Comparison of ENCODE assay signal across 8 cellular contexts in the genomic region with DNA sequence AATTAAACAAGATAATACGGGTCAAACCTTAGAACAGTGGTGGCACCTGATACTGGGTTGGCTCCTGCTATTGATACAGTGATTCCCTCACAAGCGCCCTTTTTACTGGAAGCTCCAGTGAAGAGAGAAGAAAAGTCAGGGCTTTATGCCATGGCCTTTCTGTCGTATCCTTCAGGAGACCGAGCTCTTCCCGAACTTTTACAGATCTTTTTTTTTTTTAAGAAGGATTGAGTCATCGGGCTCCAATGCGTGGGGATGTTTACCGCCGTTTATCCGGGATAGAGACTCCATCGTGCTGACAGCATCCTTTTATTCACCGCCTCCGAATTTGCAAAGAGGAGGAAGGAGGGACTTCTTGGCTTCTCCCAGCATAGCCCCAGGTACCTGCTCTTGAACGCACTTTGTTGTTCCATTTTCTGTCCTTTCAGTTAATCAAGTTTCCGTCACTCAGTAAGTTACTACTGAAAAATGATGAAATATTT. TPM values are rescaled to one million over a fixed set of nuclear protein-coding genes. Genes with fewer than 3 reads are reported as not detected.
DNase-seq lines count a peak whose midpoint lies in the region; ATAC-seq, FAIRE-seq and TF ChIP-seq lines count a peak whose summit lies in the region.

No MANE protein-coding gene starts in this region.

- H3K27ac Mint-ChIP-seq in stimulated activated memory B cell treated with anti-CD40 and anti-IgM and Interleukin-4, amounts not matched to agents 10 μg/mL and 1 μg/mL and 100 μg/mL, for 72 hours: peak overlapping the region; percentile 94

- TF ChIP-seq CTCF in brain microvascular endothelial cell (IDR thresholded peaks at IDR 0.05; ENCODE audit: low read depth, low read length, missing control alignments): no peak
- no peak for TF ChIP-seq CTCF in kidney (IDR thresholded peaks at IDR 0.05; ENCODE audit: borderline replicate concordance, extremely low read depth, insufficient read depth)

- no peaks in the 10 kb centered on the region for H3K27me3 ChIP-seq in brain microvascular endothelial cell (replicated peaks)

- ATAC-seq in GM19397 (IDR thresholded peaks at IDR 0.05; ENCODE audit: unreplicated experiment): peak; percentile 10
- ATAC-seq in stimulated activated memory B cell treated with anti-CD40 and anti-IgM and Interleukin-4, amounts not matched to agents 10 μg/mL and 1 μg/mL and 100 μg/mL, for 72 hours: no peak

- H3K9ac ChIP-seq in kidney (ENCODE audit: low read length in 2 of 2): peak overlapping the region; percentile 44 to 89

- FAIRE-seq in kidney (lab: Jason Lieb, UNC): no peak

- peak overlapping the region; percentile 91 for H3K4me3 ChIP-seq in brain microvascular endothelial cell (ENCODE audit: low read depth, low read length)
- peak overlapping the region; percentile 95 to 96 for H3K4me3 ChIP-seq in kidney (ENCODE audit: low read length in 2 of 2)

- H3K4me1 Mint-ChIP-seq in stimulated activated memory B cell treated with anti-CD40 and anti-IgM and Interleukin-4, amounts not matched to agents 10 μg/mL and 1 μg/mL and 100 μg/mL, for 72 hours: peaks cover 26% of the 10 kb centered on the region

- H3K36me3 ChIP-seq in brain microvascular endothelial cell (replicated peaks) (peaks cover 8% of the 10 kb centered on the region), kidney (ENCODE audit: control insufficient read depth in 1 of 2, insufficient read depth in 2 of 2, low read length in 2 of 2) (peaks cover 6 to 9% of the 10 kb centered on the region in 2 donors)

- intact Hi-C loops in kidney (cut with DNase I): no loop called here

- H3K36me3 Mint-ChIP-seq in stimulated activated memory B cell treated with anti-CD40 and anti-IgM and Interleukin-4, amounts not matched to agents 10 μg/mL and 1 μg/mL and 100 μg/mL, for 72 hours: peaks cover 35% of the 10 kb centered on the region

- H3K4me3 Mint-ChIP-seq in stimulated activated memory B cell treated with anti-CD40 and anti-IgM and Interleukin-4, amounts not matched to agents 10 μg/mL and 1 μg/mL and 100 μg/mL, for 72 hours: peak overlapping the region; percentile 96

- no peaks in the 10 kb centered on the region for H3K27me3 Mint-ChIP-seq in stimulated activated memory B cell treated with anti-CD40 and anti-IgM and Interleukin-4, amounts not matched to agents 10 μg/mL and 1 μg/mL and 100 μg/mL, for 72 hours

- peaks cover 3% of the 10 kb centered on the region for H3K9me3 Mint-ChIP-seq in stimulated activated memory B cell treated with anti-CD40 and anti-IgM and Interleukin-4, amounts not matched to agents 10 μg/mL and 1 μg/mL and 100 μg/mL, for 72 hours

- in situ Hi-C loops in brain microvascular endothelial cell (cut with HindIII; ENCODE audit: low pct_ligation_motif_present, low sequenced_read_pairs): no loop called here

- H3K4me1 ChIP-seq in kidney (ENCODE audit: control insufficient read depth in 1 of 2, insufficient read depth in 1 of 2, low read depth in 1 of 2, low read length in 2 of 2): peaks cover 0 to 4% of the 10 kb centered on the region in 2 donors

- DNase-seq in Ammon's horn (ENCODE audit: low spot score): peak; percentile 22
- DNase-seq in NCI-H2227 (lab: John Stamatoyannopoulos, UW; ENCODE audit: unreplicated experiment): peak; percentile 14
- DNase-seq in brain microvascular endothelial cell: peak; percentile 6
- no peak for DNase-seq in kidney
- no peak for DNase-seq in superior temporal gyrus (ENCODE audit: extremely low spot score)
- DNase-seq in germinal center (ENCODE audit: low spot score): no peak

- no peaks in the 10 kb centered on the region for H3K9me3 ChIP-seq in kidney (ENCODE audit: control insufficient read depth in 1 of 2, low read length in 2 of 2)

- peak overlapping the region; percentile 70 for H3K27ac ChIP-seq in brain microvascular endothelial cell
- H3K27ac ChIP-seq in kidney (ENCODE audit: low read depth in 2 of 2, low read length in 2 of 2): peak overlapping the region; percentile 70 to 82

RNA-seq across cellular contexts. Expression of a gene that starts 0.6 kb away (rescaled TPM):
- 22.3 TPM for total RNA-seq in kidney
- 5.0 TPM for polyA plus RNA-seq in kidney (ENCODE audit: insufficient read depth, low read depth, low replicate concordance)

RNA-seq across cellular contexts. Expression of a gene that starts 46.8 kb away (rescaled TPM):
- total RNA-seq in kidney: 1.9 TPM
- polyA plus RNA-seq in kidney (ENCODE audit: insufficient read depth, low read depth, low replicate concordance): 2.5 TPM

RNA-seq across cellular contexts. Expression of a gene that starts 48.0 kb away (rescaled TPM):
- total RNA-seq in kidney: 29.3 TPM
- polyA plus RNA-seq in kidney (ENCODE audit: insufficient read depth, low read depth, low replicate concordance): 27.4 TPM

Comparison
In these comparisons a context has a peak if more than half of its experiments do, and no peak if none do; other contexts are left out.
1. DNase-seq: peak in Ammon's horn (single experiment), NCI-H2227 (single experiment) and brain microvascular endothelial cell (single experiment); none in kidney (single experiment), superior temporal gyrus (single experiment) and germinal center (single experiment).